In the genomic region with DNA sequence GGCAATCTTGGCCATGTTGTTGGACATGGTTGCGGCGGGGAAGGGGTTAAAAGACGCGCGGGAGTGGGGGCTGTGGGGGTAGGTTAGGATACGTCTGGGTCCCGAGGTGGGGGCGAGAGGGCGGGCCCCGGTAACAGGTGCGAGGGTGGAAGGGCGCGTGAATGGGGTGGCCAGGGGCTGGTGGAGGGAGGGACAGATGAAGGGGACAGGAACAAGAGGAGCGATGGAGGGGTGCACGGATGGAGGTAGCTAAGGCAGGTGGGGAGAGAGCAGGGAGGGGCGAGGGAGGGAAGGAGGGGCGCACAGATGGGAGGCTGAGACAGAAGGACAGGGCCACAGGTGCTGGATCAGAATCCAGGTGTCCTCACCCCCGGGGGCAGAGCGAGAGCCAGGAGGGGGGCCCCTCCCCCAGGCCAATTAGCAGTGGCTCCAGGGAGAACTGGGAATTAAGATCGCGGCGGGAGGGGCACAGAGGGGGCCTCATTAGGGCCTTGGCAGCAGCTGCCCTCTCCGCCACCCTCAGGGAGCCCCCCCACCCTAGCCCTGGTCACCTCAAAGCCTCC, we compare ENCODE assay signal across 1 cellular context.
TF ChIP-seq lines count a peak whose summit lies in the region.

No MANE protein-coding gene starts in this region.

TF ChIP-seq in Ishikawa, 13 proteins besides CTCF, POLR2A, EP300 and RAD21 (continued from another document):
- TF ChIP-seq, protein P1, sequence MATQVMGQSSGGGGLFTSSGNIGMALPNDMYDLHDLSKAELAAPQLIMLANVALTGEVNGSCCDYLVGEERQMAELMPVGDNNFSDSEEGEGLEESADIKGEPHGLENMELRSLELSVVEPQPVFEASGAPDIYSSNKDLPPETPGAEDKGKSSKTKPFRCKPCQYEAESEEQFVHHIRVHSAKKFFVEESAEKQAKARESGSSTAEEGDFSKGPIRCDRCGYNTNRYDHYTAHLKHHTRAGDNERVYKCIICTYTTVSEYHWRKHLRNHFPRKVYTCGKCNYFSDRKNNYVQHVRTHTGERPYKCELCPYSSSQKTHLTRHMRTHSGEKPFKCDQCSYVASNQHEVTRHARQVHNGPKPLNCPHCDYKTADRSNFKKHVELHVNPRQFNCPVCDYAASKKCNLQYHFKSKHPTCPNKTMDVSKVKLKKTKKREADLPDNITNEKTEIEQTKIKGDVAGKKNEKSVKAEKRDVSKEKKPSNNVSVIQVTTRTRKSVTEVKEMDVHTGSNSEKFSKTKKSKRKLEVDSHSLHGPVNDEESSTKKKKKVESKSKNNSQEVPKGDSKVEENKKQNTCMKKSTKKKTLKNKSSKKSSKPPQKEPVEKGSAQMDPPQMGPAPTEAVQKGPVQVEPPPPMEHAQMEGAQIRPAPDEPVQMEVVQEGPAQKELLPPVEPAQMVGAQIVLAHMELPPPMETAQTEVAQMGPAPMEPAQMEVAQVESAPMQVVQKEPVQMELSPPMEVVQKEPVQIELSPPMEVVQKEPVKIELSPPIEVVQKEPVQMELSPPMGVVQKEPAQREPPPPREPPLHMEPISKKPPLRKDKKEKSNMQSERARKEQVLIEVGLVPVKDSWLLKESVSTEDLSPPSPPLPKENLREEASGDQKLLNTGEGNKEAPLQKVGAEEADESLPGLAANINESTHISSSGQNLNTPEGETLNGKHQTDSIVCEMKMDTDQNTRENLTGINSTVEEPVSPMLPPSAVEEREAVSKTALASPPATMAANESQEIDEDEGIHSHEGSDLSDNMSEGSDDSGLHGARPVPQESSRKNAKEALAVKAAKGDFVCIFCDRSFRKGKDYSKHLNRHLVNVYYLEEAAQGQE (IDR thresholded peaks at IDR 0.05; ENCODE audit: low read depth) = no peak
- TF ChIP-seq, protein P2, sequence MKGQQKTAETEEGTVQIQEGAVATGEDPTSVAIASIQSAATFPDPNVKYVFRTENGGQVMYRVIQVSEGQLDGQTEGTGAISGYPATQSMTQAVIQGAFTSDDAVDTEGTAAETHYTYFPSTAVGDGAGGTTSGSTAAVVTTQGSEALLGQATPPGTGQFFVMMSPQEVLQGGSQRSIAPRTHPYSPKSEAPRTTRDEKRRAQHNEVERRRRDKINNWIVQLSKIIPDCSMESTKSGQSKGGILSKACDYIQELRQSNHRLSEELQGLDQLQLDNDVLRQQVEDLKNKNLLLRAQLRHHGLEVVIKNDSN (IDR thresholded peaks at IDR 0.05) = no peak
- TF ChIP-seq NFIC (IDR thresholded peaks at IDR 0.05) (no peak), EGR1 (IDR thresholded peaks at IDR 0.05) (no peak), TCF12 (IDR thresholded peaks at IDR 0.05; ENCODE audit: low read depth) (no peak), CEBPB (IDR thresholded peaks at IDR 0.05) (no peak)
